In the genomic region with DNA sequence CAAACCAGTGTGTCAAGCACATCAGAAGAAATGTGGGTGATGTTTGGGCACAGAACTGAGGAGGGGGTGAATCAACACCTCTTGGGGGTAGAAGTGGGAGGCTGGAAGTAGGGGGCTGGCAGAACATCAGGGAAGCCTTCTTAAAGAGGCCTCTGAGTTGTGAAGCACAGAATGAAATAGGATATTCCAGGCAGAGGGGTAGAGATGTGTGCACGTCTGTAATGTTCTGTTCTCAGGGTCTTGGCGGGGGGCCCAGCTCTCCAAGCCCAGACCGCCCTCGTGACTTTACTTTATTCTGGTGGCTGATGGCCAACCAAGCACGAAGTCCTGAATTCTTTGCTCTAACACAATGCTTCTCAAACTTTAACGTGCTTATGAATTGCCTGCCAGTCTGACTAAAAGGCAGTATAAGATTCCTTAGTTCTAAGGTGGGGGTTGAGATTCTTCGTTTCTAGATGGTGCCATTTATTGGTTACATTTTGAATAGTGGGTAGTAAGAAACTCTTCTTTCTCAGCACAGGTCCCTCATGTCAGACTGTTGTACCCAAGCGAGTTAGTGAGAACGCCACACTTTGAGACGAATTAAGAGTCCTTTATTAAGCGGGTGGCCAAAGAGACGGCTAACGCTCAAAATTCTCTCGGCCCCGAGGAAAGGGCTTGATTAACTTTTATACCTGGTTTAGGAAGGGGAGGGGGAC, we compare ENCODE assay signal across 13 cellular contexts. TPM values are rescaled to one million over a fixed set of nuclear protein-coding genes. Genes with fewer than 3 reads are reported as not detected.
DNase-seq lines count a peak whose midpoint lies in the region; ATAC-seq and TF ChIP-seq lines count a peak whose summit lies in the region.
"Had no signal": no experiment of that assay in that cellular context is flagged by ENCODE, and none has a peak within 500 bp of the region (broad histone marks: within the 10 kb centered on the region; RNA-seq: fewer than 3 reads in every experiment).

No MANE protein-coding gene starts in this region.

- ATAC-seq in HG02759 (IDR thresholded peaks at IDR 0.05; ENCODE audit: unreplicated experiment) (no peak), HG03520 (IDR thresholded peaks at IDR 0.05; ENCODE audit: unreplicated experiment) (no peak)
- no peak for ATAC-seq in naive thymus-derived CD8-positive, alpha-beta T cell
- ATAC-seq: Panc1 had no signal

- H3K36me3 Mint-ChIP-seq in naive thymus-derived CD8-positive, alpha-beta T cell = peaks cover 0 to 7% (median 0%) of the 10 kb centered on the region in 3 donors
- H3K36me3 Mint-ChIP-seq: activated naive CD8-positive, alpha-beta T cell treated with anti-CD3 and anti-CD28 coated beads, Interleukin-2, amount 10 ng/mL, durations not matched to agents 7 days and 5 days; CD14-positive monocyte had no signal

- no peak overlapping the region for H3K4me3 Mint-ChIP-seq in naive thymus-derived CD8-positive, alpha-beta T cell
- H3K4me3 Mint-ChIP-seq: activated naive CD8-positive, alpha-beta T cell treated with anti-CD3 and anti-CD28 coated beads, Interleukin-2, amount 10 ng/mL, durations not matched to agents 7 days and 5 days; CD14-positive monocyte had no signal

- H3K9ac ChIP-seq in iPS-18a (ENCODE audit: low read length) (no peak overlapping the region), rectal smooth muscle tissue (ENCODE audit: low read length) (no peak overlapping the region)

- POLR2A ChIA-PET in naive thymus-derived CD8-positive, alpha-beta T cell (lab: Charles Lee) = no interaction called here

- H3K9me3 ChIP-seq in iPS-18a (ENCODE audit: control insufficient read depth, low read depth, low read length) = no peaks in the 10 kb centered on the region

- no peak overlapping the region for H3K27ac ChIP-seq in iPS-18a (ENCODE audit: low read length)
- H3K27ac ChIP-seq in rectal smooth muscle tissue (ENCODE audit: low read depth, low read length) = peak overlapping the region; percentile 88

- no peaks in the 10 kb centered on the region for H3K9me3 Mint-ChIP-seq in naive thymus-derived CD8-positive, alpha-beta T cell
- H3K9me3 Mint-ChIP-seq: activated naive CD8-positive, alpha-beta T cell treated with anti-CD3 and anti-CD28 coated beads, Interleukin-2, amount 10 ng/mL, durations not matched to agents 7 days and 5 days; CD14-positive monocyte had no signal

- no peak for TF ChIP-seq CTCF in cardiac fibroblast (IDR thresholded peaks at IDR 0.05; ENCODE audit: low read depth, low read length)

- DNase-seq in H7 = peak; percentile 41
- peak; percentile 10 to 94 for DNase-seq in cardiac fibroblast (ENCODE audit: low read depth in 2 of 2)
- DNase-seq in naive thymus-derived CD8-positive, alpha-beta T cell = no peak
- DNase-seq in germinal center (ENCODE audit: low spot score) = no peak
- DNase-seq: activated CD4-positive, CD25-positive, alpha-beta regulatory T cell; activated naive CD8-positive, alpha-beta T cell treated with anti-CD3 and anti-CD28 coated beads, Interleukin-2, amount 10 ng/mL, durations not matched to agents 7 days and 5 days; glutamatergic neuron had no signal

- H3K27ac Mint-ChIP-seq in naive thymus-derived CD8-positive, alpha-beta T cell = peak overlapping the region in 2 of 10 donors; percentile 57 to 82
- H3K27ac Mint-ChIP-seq: activated naive CD8-positive, alpha-beta T cell treated with anti-CD3 and anti-CD28 coated beads, Interleukin-2, amount 10 ng/mL, durations not matched to agents 7 days and 5 days; CD14-positive monocyte had no signal

- H3K4me1 ChIP-seq in iPS-18a (ENCODE audit: control insufficient read depth, low read depth, low read length) (peaks cover 31% of the 10 kb centered on the region), rectal smooth muscle tissue (ENCODE audit: control insufficient read depth, insufficient read depth, low read length) (peaks cover 33% of the 10 kb centered on the region)

- no peaks in the 10 kb centered on the region for H3K27me3 Mint-ChIP-seq in naive thymus-derived CD8-positive, alpha-beta T cell
- H3K27me3 Mint-ChIP-seq: activated naive CD8-positive, alpha-beta T cell treated with anti-CD3 and anti-CD28 coated beads, Interleukin-2, amount 10 ng/mL, durations not matched to agents 7 days and 5 days had no signal

- peaks cover 10 to 23% (median 13%) of the 10 kb centered on the region in 4 donors for H3K4me1 Mint-ChIP-seq in naive thymus-derived CD8-positive, alpha-beta T cell

- no peak overlapping the region for H3K4me3 ChIP-seq in H7 (ENCODE audit: insufficient read depth, low read depth, low read length)
- H3K4me3 ChIP-seq in cardiac fibroblast (replicated peaks in 1 of 2; ENCODE audit: low read depth in 2 of 2, low read length in 2 of 2) = no peak overlapping the region
- peak overlapping the region; percentile 2 for H3K4me3 ChIP-seq in iPS-18a (ENCODE audit: low read length)
- H3K4me3 ChIP-seq in rectal smooth muscle tissue (ENCODE audit: low read length) = no peak overlapping the region

- no peaks in the 10 kb centered on the region; the same call in 1 of the 2 replicates for H3K27me3 ChIP-seq in H7 (ENCODE audit: control insufficient read depth, insufficient read depth, low read length)
- peaks cover 15% of the 10 kb centered on the region for H3K27me3 ChIP-seq in iPS-18a (ENCODE audit: control insufficient read depth, insufficient read depth, low read length)
- no peaks in the 10 kb centered on the region for H3K27me3 ChIP-seq in rectal smooth muscle tissue (ENCODE audit: control insufficient read depth, insufficient read depth, low read length)

- H3K36me3 ChIP-seq in H7 (replicated peaks; ENCODE audit: control insufficient read depth, insufficient read depth, low read length) (no peaks in the 10 kb centered on the region; the same call in 1 of the 2 replicates), iPS-18a (ENCODE audit: control insufficient read depth, low read depth, low read length) (peaks cover 3% of the 10 kb centered on the region), rectal smooth muscle tissue (ENCODE audit: control insufficient read depth, insufficient read depth, low read length) (no peaks in the 10 kb centered on the region)

RNA-seq across cellular contexts. Expression of a gene that starts 8.2 kb away (rescaled TPM):
- total RNA-seq in H7 (2014; rRNA removed; shearing (Covaris generic)) = 35.0 and 36.1 TPM in 2 replicates
- total RNA-seq in naive thymus-derived CD8-positive, alpha-beta T cell = 10 to 100 TPM; 10.2 to 11.6 TPM
- 10 to 100 TPM; 13.8 to 21.3 (median 16.1) TPM for polyA plus RNA-seq in naive thymus-derived CD8-positive, alpha-beta T cell

RNA-seq across cellular contexts. Expression of a gene that starts 37.6 kb away (rescaled TPM):
- total RNA-seq in H7 (2014; rRNA removed; shearing (Covaris generic)) = 36.3 and 37.6 TPM in 2 replicates
- total RNA-seq in naive thymus-derived CD8-positive, alpha-beta T cell = 100 to 1,000 TPM; 163 to 165 TPM
- polyA plus RNA-seq in naive thymus-derived CD8-positive, alpha-beta T cell = 100 to 1,000 TPM; 152 to 293 (median 155) TPM

RNA-seq across cellular contexts. Expression of a gene that starts 60.0 kb away (rescaled TPM):
- total RNA-seq in H7 (2014; rRNA removed; shearing (Covaris generic)) = 0.97 and 1.1 TPM in 2 replicates
- not detected for total RNA-seq in naive thymus-derived CD8-positive, alpha-beta T cell
- polyA plus RNA-seq in naive thymus-derived CD8-positive, alpha-beta T cell = not detected
- total RNA-seq: activated naive CD8-positive, alpha-beta T cell treated with anti-CD3 and anti-CD28 coated beads, Interleukin-2, amount 10 ng/mL, durations not matched to agents 7 days and 5 days had no signal
- polyA plus RNA-seq: CD14-positive monocyte had no signal

RNA-seq across cellular contexts. Expression of a gene that starts 60.0 kb away (rescaled TPM):
- not detected in 2 replicates for total RNA-seq in H7 (2014; rRNA removed; shearing (Covaris generic))
- not detected for total RNA-seq in naive thymus-derived CD8-positive, alpha-beta T cell
- not detected for polyA plus RNA-seq in naive thymus-derived CD8-positive, alpha-beta T cell
- total RNA-seq: activated naive CD8-positive, alpha-beta T cell treated with anti-CD3 and anti-CD28 coated beads, Interleukin-2, amount 10 ng/mL, durations not matched to agents 7 days and 5 days had no signal
- polyA plus RNA-seq: CD14-positive monocyte had no signal

Comparison
In these comparisons a context has a peak if more than half of its experiments do, and no peak if none do; other contexts are left out.
1. DNase-seq: peak in H7 (single experiment) and cardiac fibroblast (2 of 2); none in naive thymus-derived CD8-positive, alpha-beta T cell (0 of 10) and germinal center (single experiment).